In genomic region chr11:737366-737765, GRCh38 we compare ENCODE assay signal across 11 cellular contexts. TPM values are rescaled to one million over a fixed set of nuclear protein-coding genes. Genes with fewer than 3 reads are reported as not detected.
DNase-seq lines count a peak whose midpoint lies in the region; ATAC-seq and TF ChIP-seq lines count a peak whose summit lies in the region.
"Had no signal": no experiment of that assay in that cellular context is flagged by ENCODE, and none has a peak within 500 bp of the region (broad histone marks: within the 10 kb centered on the region; RNA-seq: fewer than 3 reads in every experiment).

No MANE protein-coding gene starts in this region.

- TF ChIP-seq CTCF in GM13976 (IDR thresholded peaks at IDR 0.05; ENCODE audit: borderline replicate concordance, control extremely low read depth, extremely low read depth, insufficient read depth, missing control alignments) (no peak), vagina (IDR thresholded peaks at IDR 0.05) (no peak), osteocyte (IDR thresholded peaks at IDR 0.05) (no peak)

- no peak overlapping the region for H3K27ac ChIP-seq in vagina
- H3K27ac ChIP-seq: KMS-11, testis had no signal

- H3K4me1 Mint-ChIP-seq in activated CD8-positive, alpha-beta T cell treated with anti-CD3 and anti-CD28 coated beads, Interleukin-2, amount 10 ng/mL, durations not matched to agents 7 days and 5 days (ENCODE audit: low read depth), result peaks cover 17% of the 10 kb centered on the region
- peaks cover 10% of the 10 kb centered on the region for H3K4me1 Mint-ChIP-seq in osteocyte (ENCODE audit: unreplicated experiment)

- POLR2A ChIA-PET in activated CD8-positive, alpha-beta T cell treated with anti-CD3 and anti-CD28 coated beads, Interleukin-2, amount 10 ng/mL, durations not matched to agents 7 days and 5 days (lab: Charles Lee), result interaction anchor here (1.5 kb wide), 1 partner anchor 10 kb away, joined by 3 read pairs; the partner anchor contains the start of gene TALDO1

- H3K4me3 ChIP-seq in mucosa of stomach (ENCODE audit: low read length), result no peak overlapping the region
- no peak overlapping the region for H3K4me3 ChIP-seq in vagina

- peak overlapping the region; percentile 50 for H3K9ac ChIP-seq in mucosa of stomach (ENCODE audit: low read length)
- H3K9ac ChIP-seq: KMS-11 had no signal

- H3K27me3 ChIP-seq in mucosa of stomach (ENCODE audit: control insufficient read depth, insufficient read depth, low read length) (peaks cover 9% of the 10 kb centered on the region), vagina (no peaks in the 10 kb centered on the region)
- H3K27me3 ChIP-seq: testis had no signal

- ATAC-seq in activated CD8-positive, alpha-beta T cell treated with anti-CD3 and anti-CD28 coated beads, Interleukin-2, amount 10 ng/mL, durations not matched to agents 7 days and 5 days, result peak; percentile 56
- ATAC-seq: natural killer cell treated with Interleukin-12 subunit alpha and Interleukin-12 subunit beta and Interleukin-15 and Interleukin-18, amount 100 ng/mL, for 72 hours had no signal

- no peaks in the 10 kb centered on the region for H3K9me3 Mint-ChIP-seq in activated CD8-positive, alpha-beta T cell treated with anti-CD3 and anti-CD28 coated beads, Interleukin-2, amount 10 ng/mL, durations not matched to agents 7 days and 5 days (ENCODE audit: insufficient read depth)
- H3K9me3 Mint-ChIP-seq in osteocyte (ENCODE audit: unreplicated experiment), result no peaks in the 10 kb centered on the region
- H3K9me3 Mint-ChIP-seq: natural killer cell treated with Interleukin-12 subunit alpha and Interleukin-12 subunit beta and Interleukin-15 and Interleukin-18, amount 100 ng/mL, for 72 hours had no signal

- peaks cover 10% of the 10 kb centered on the region for H3K4me1 ChIP-seq in mucosa of stomach (ENCODE audit: control insufficient read depth, insufficient read depth, low read length)
- H3K4me1 ChIP-seq in vagina, result peaks cover 9% of the 10 kb centered on the region

- in situ Hi-C loops in GM13976 (cut with MboI; ENCODE audit: low sequenced_read_pairs, unreplicated experiment), result no loop called here

- CTCF ChIA-PET in activated CD8-positive, alpha-beta T cell treated with anti-CD3 and anti-CD28 coated beads, Interleukin-2, amount 10 ng/mL, durations not matched to agents 7 days and 5 days (lab: Charles Lee), result interaction anchor here (1.2 to 2.4 kb wide), 2 partner anchors 11 to 44 kb away, joined by 3 to 13 read pairs; no protein-coding TSS in a partner anchor

- DNase-seq in GM13976 (ENCODE audit: low spot score) (peak; percentile 32), vagina (ENCODE audit: extremely low spot score in 2 of 2) (no peak), MV-4-11 (lab: John Stamatoyannopoulos, UW) (no peak), osteocyte (ENCODE audit: extremely low spot score, unreplicated experiment) (no peak)
- DNase-seq in activated CD8-positive, alpha-beta T cell treated with anti-CD3 and anti-CD28 coated beads, Interleukin-2, amount 10 ng/mL, durations not matched to agents 7 days and 5 days, result no peak
- DNase-seq: cortex of kidney, DMS79 treated with DMSO at 0.1 percent for 48 hours, testis had no signal

- TF ChIP-seq POLR2A in vagina (IDR thresholded peaks at IDR 0.05), result no peak

- H3K4me3 Mint-ChIP-seq in activated CD8-positive, alpha-beta T cell treated with anti-CD3 and anti-CD28 coated beads, Interleukin-2, amount 10 ng/mL, durations not matched to agents 7 days and 5 days, result no peak overlapping the region
- no peak overlapping the region for H3K4me3 Mint-ChIP-seq in osteocyte (ENCODE audit: unreplicated experiment)
- H3K4me3 Mint-ChIP-seq: natural killer cell treated with Interleukin-12 subunit alpha and Interleukin-12 subunit beta and Interleukin-15 and Interleukin-18, amount 100 ng/mL, for 72 hours had no signal

- H3K36me3 ChIP-seq in mucosa of stomach (ENCODE audit: control insufficient read depth, insufficient read depth, low read length) (no peaks in the 10 kb centered on the region), vagina (no peaks in the 10 kb centered on the region)

- H3K27me3 Mint-ChIP-seq in activated CD8-positive, alpha-beta T cell treated with anti-CD3 and anti-CD28 coated beads, Interleukin-2, amount 10 ng/mL, durations not matched to agents 7 days and 5 days (ENCODE audit: low read depth), result peaks cover 7% of the 10 kb centered on the region
- peaks cover 6% of the 10 kb centered on the region for H3K27me3 Mint-ChIP-seq in osteocyte (ENCODE audit: unreplicated experiment)

- no peaks in the 10 kb centered on the region for H3K9me3 ChIP-seq in mucosa of stomach (ENCODE audit: control insufficient read depth, low read length)
- H3K9me3 ChIP-seq in vagina, result no peaks in the 10 kb centered on the region
- H3K9me3 ChIP-seq: testis had no signal

- peaks cover 2% of the 10 kb centered on the region for H3K36me3 Mint-ChIP-seq in activated CD8-positive, alpha-beta T cell treated with anti-CD3 and anti-CD28 coated beads, Interleukin-2, amount 10 ng/mL, durations not matched to agents 7 days and 5 days (ENCODE audit: low read depth)
- no peaks in the 10 kb centered on the region for H3K36me3 Mint-ChIP-seq in osteocyte (ENCODE audit: unreplicated experiment)
- H3K36me3 Mint-ChIP-seq: natural killer cell treated with Interleukin-12 subunit alpha and Interleukin-12 subunit beta and Interleukin-15 and Interleukin-18, amount 100 ng/mL, for 72 hours had no signal

- intact Hi-C loops in vagina (cut with DNase I), result no loop called here

- H3K27ac Mint-ChIP-seq in activated CD8-positive, alpha-beta T cell treated with anti-CD3 and anti-CD28 coated beads, Interleukin-2, amount 10 ng/mL, durations not matched to agents 7 days and 5 days, result peak overlapping the region; percentile 49
- no peak overlapping the region for H3K27ac Mint-ChIP-seq in osteocyte (ENCODE audit: unreplicated experiment)
- H3K27ac Mint-ChIP-seq: natural killer cell treated with Interleukin-12 subunit alpha and Interleukin-12 subunit beta and Interleukin-15 and Interleukin-18, amount 100 ng/mL, for 72 hours had no signal

RNA-seq across cellular contexts. Expression of gene TALDO1, which starts 9.9 kb away (rescaled TPM):
- 100 to 1,000 TPM; 278 to 289 TPM for total RNA-seq in activated CD8-positive, alpha-beta T cell treated with anti-CD3 and anti-CD28 coated beads, Interleukin-2, amount 10 ng/mL, durations not matched to agents 7 days and 5 days
- 158 TPM for total RNA-seq in vagina
- 156 and 171 TPM in 2 replicates for total RNA-seq in osteocyte

RNA-seq across cellular contexts. Expression of gene EPS8L2, which starts 31.3 kb away (rescaled TPM):
- 10 to 100 TPM; 13.9 to 15.0 TPM for total RNA-seq in activated CD8-positive, alpha-beta T cell treated with anti-CD3 and anti-CD28 coated beads, Interleukin-2, amount 10 ng/mL, durations not matched to agents 7 days and 5 days
- 195 TPM for total RNA-seq in vagina
- 32.4 and 39.3 TPM in 2 replicates for total RNA-seq in osteocyte

RNA-seq across cellular contexts. Expression of gene GATD1, which starts 39.9 kb away (rescaled TPM):
- total RNA-seq in activated CD8-positive, alpha-beta T cell treated with anti-CD3 and anti-CD28 coated beads, Interleukin-2, amount 10 ng/mL, durations not matched to agents 7 days and 5 days, result 10 to 100 TPM; 52.1 to 63.2 TPM
- 33.4 TPM for total RNA-seq in vagina
- total RNA-seq in osteocyte, result 79.1 and 84.4 TPM in 2 replicates

RNA-seq across cellular contexts. Expression of gene TMEM80, which starts 41.8 kb away (rescaled TPM):
- 10 to 100 TPM; 27.1 to 29.8 TPM for total RNA-seq in activated CD8-positive, alpha-beta T cell treated with anti-CD3 and anti-CD28 coated beads, Interleukin-2, amount 10 ng/mL, durations not matched to agents 7 days and 5 days
- total RNA-seq in vagina (12.8 TPM), osteocyte (43.9 and 45.2 TPM in 2 replicates)

RNA-seq across cellular contexts. Expression of gene DEAF1, which starts 42.3 kb away (rescaled TPM):
- total RNA-seq in activated CD8-positive, alpha-beta T cell treated with anti-CD3 and anti-CD28 coated beads, Interleukin-2, amount 10 ng/mL, durations not matched to agents 7 days and 5 days, result 10 to 100 TPM; 34.1 to 36.7 TPM
- total RNA-seq in vagina (33.6 TPM), osteocyte (113 and 121 TPM in 2 replicates)
